Comparison of ENCODE assay signal across 8 cellular contexts in the genomic region with DNA sequence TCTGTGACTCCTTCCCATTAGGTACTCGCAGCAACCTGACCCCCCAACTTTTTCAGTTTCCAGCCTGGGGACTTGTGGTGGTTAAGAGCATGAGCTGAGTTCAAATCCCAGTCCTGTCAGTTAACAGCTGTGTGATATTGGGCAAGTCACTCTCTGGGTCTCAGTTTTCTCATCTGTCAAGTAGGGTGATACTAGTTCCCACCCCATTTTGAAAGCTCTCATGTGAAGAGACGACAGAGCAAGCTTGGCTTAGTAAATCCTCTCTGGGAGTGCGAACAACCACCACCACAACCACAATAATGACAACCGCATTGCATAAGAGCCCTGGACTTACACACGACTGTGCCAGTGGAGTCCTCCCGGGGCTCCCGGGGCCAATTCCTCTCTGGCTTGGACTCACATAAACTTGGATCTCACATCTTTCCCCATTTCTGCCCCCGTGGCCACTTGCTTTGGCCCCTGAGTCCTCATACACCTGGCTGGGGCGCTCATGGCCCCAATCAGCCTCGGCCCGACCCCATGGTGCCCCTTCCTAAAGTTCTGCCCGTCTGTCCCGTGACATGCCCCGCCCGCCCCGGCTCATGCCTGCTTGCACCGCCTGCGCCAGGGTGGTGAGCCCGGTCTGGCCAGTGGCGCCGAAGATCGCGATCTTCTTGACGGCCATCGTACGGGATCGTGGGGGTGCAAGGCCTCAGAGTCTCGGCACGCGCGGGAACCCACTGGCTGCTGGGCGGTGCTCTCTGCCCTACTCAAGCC. TPM values are rescaled to one million over a fixed set of nuclear protein-coding genes. Genes with fewer than 3 reads are reported as not detected.
A peak's percentile ranks its signal among the peaks of the same experiment; 100 is the strongest.
DNase-seq lines count a peak whose midpoint lies in the region; ATAC-seq and TF ChIP-seq lines count a peak whose summit lies in the region.

TSS of gene BLVRB (minus strand) at position 721 of the 756 bp plus-strand sequence. CDS start at position 664, 57 bp downstream.

- H3K4me1 Mint-ChIP-seq in effector memory CD8-positive, alpha-beta T cell (ENCODE audit: low read depth in 2 of 2) = peaks cover 20 to 26% of the 10 kb centered on the region in 2 donors
- H3K4me1 Mint-ChIP-seq in mesothelial cell of epicardium = peaks cover 23% of the 10 kb centered on the region

- peaks cover 7% of the 10 kb centered on the region; the same call in 1 of the 2 replicates for H3K4me1 ChIP-seq in ES-I3 (ENCODE audit: insufficient read depth, low read length)

- no peak for TF ChIP-seq CTCF in mesothelial cell of epicardium (IDR thresholded peaks at IDR 0.05; ENCODE audit: unreplicated experiment)

- peaks cover 27% of the 10 kb centered on the region for H3K36me3 Mint-ChIP-seq in effector memory CD8-positive, alpha-beta T cell (ENCODE audit: insufficient read depth)
- no peaks in the 10 kb centered on the region for H3K36me3 Mint-ChIP-seq in mesothelial cell of epicardium

- H3K9ac ChIP-seq in ES-I3 (ENCODE audit: low read depth, low read length) = peak within 1 kb of the TSS; percentile 82

- H3K27me3 Mint-ChIP-seq in effector memory CD8-positive, alpha-beta T cell = peaks cover 6 to 11% of the 10 kb centered on the region in 2 donors
- H3K27me3 Mint-ChIP-seq in mesothelial cell of epicardium (ENCODE audit: low read depth) = peaks cover 27% of the 10 kb centered on the region

- peak; percentile 21 for ATAC-seq in HG03095 (IDR thresholded peaks at IDR 0.05; ENCODE audit: unreplicated experiment)
- ATAC-seq in effector memory CD8-positive, alpha-beta T cell (replicated peaks) = peak; percentile 6
- no peak for ATAC-seq in GM18909 (IDR thresholded peaks at IDR 0.05; ENCODE audit: poor library complexity, unreplicated experiment)

- H3K36me3 ChIP-seq in ES-I3 (ENCODE audit: insufficient read depth, low read length) = no peaks in the 10 kb centered on the region

- peak within 1 kb of the TSS; percentile 94 to 95 for H3K27ac Mint-ChIP-seq in effector memory CD8-positive, alpha-beta T cell
- peak within 1 kb of the TSS; percentile 94 for H3K27ac Mint-ChIP-seq in mesothelial cell of epicardium

- H3K9me3 ChIP-seq in ES-I3 (ENCODE audit: control insufficient read depth, insufficient read depth, low read length) = no peaks in the 10 kb centered on the region

- DNase-seq in SW480 (ENCODE audit: low spot score) = peak; percentile 92
- peak in 2 of 3 experiments; percentile 45 to 48 for DNase-seq in effector memory CD8-positive, alpha-beta T cell
- no peak for DNase-seq in mesothelial cell of epicardium (ENCODE audit: low spot score in 2 of 2, unreplicated experiment in 2 of 2)
- no peak for DNase-seq in ureter (ENCODE audit: low spot score)
- no peak for DNase-seq in GDM1 (lab: John Stamatoyannopoulos, UW)

- H3K4me3 Mint-ChIP-seq in effector memory CD8-positive, alpha-beta T cell = peak within 1 kb of the TSS; percentile 79 to 84
- H3K4me3 Mint-ChIP-seq in mesothelial cell of epicardium = peak within 1 kb of the TSS; percentile 72

- H3K9me3 Mint-ChIP-seq in effector memory CD8-positive, alpha-beta T cell = no peaks in the 10 kb centered on the region
- H3K9me3 Mint-ChIP-seq in mesothelial cell of epicardium = no peaks in the 10 kb centered on the region

RNA-seq across cellular contexts. Expression of gene BLVRB, which starts in this region (rescaled TPM):
- total RNA-seq in mesothelial cell of epicardium = 38.5 to 42.7 TPM (median 42.2 TPM) in 3 replicates
- total RNA-seq in ureter = 62.6 TPM

Comparison
In these comparisons a context has a peak if more than half of its experiments do, and no peak if none do; other contexts are left out.
1. DNase-seq: peak in SW480 (single experiment) and effector memory CD8-positive, alpha-beta T cell (2 of 3); none in mesothelial cell of epicardium (0 of 2), ureter (single experiment) and GDM1 (single experiment).